25 cellular contexts compared by ENCODE assay signal in the genomic region with DNA sequence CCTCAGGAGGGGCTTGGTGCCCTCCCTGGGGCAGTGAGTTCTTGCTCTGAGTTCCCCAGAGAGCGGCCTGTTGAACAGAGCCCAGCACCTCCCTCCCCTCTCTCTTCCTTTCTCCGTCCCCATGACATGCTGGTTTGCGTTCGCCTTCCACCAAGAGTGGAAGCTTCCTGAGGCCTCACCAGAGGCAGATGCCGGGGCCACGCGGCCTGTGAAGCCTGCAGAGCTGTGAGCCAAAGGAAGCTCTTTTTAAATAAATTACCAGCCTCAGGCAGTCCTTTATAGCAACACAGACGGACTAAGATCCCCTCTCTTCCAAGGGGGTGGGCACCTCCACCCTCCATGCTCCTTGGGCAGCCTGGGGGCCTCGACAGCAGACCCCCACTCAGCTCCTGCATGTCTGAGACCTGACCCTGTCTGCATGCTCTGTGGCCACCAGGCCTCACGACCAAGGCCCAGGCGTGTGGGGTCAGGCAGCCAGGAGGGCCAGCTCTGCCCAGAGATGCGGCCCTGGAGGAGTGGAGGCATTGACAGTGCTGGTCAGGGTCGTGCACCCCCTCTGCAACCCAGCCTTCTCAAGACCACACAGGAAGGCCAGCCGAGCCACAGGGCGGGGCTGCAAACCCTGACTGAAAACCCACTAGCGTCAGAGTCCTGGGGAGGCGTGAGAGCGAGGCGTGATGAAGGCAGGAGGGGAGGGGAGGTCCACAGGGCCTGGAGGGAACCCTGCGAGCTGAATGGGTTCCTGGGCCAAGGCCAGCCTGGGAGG. TPM values are rescaled to one million over a fixed set of nuclear protein-coding genes. Genes with fewer than 3 reads are reported as not detected.
DNase-seq lines count a peak whose midpoint lies in the region; ATAC-seq and TF ChIP-seq lines count a peak whose summit lies in the region.
"Had no signal": no experiment of that assay in that cellular context is flagged by ENCODE, and none has a peak within 500 bp of the region (broad histone marks: within the 10 kb centered on the region; RNA-seq: fewer than 3 reads in every experiment).

No MANE protein-coding gene starts in this region.

- no peak for TF ChIP-seq CTCF in natural killer cell (IDR thresholded peaks at IDR 0.05)
- TF ChIP-seq CTCF in dorsolateral prefrontal cortex (IDR thresholded peaks at IDR 0.05 in 54 of 56, conservative IDR thresholded peaks at IDR 0.05 in 2 of 56; ENCODE audit: low read depth in 1 of 56, partially characterized antibody in 56 of 56): no peak

- ATAC-seq in natural killer cell (peak; percentile 45 to 90 (median 72)), esophagus mucosa (peak; percentile 16), sciatic nerve (peak; percentile 74)
- ATAC-seq in natural killer cell treated with Interleukin-12 subunit alpha and Interleukin-12 subunit beta and Interleukin-15 and Interleukin-18, amount 100 ng/mL, for 72 hours: no peak
- ATAC-seq in naive thymus-derived CD4-positive, alpha-beta T cell: peak; percentile 22
- ATAC-seq: A549, GM23338 had no signal

- peaks cover 8 to 21% of the 10 kb centered on the region in 2 donors for H3K27me3 Mint-ChIP-seq in natural killer cell (ENCODE audit: low read depth in 2 of 2)
- H3K27me3 Mint-ChIP-seq in natural killer cell treated with Interleukin-12 subunit alpha and Interleukin-12 subunit beta and Interleukin-15 and Interleukin-18, amount 100 ng/mL, for 72 hours: peaks cover 12 to 19% of the 10 kb centered on the region in 2 donors
- peaks cover 0 to 9% (median 0%) of the 10 kb centered on the region in 5 donors for H3K27me3 Mint-ChIP-seq in naive thymus-derived CD4-positive, alpha-beta T cell
- H3K27me3 Mint-ChIP-seq: CD4-positive, alpha-beta T cell had no signal

- no peaks in the 10 kb centered on the region for H3K27me3 ChIP-seq in naive thymus-derived CD4-positive, alpha-beta T cell (ENCODE audit: control insufficient read depth in 2 of 2, insufficient read depth in 2 of 2, low read length in 2 of 2)
- H3K27me3 ChIP-seq in dorsolateral prefrontal cortex: peaks cover 0 to 22% (median 0%) of the 10 kb centered on the region in 45 donors

- H3K4me1 Mint-ChIP-seq in natural killer cell: peaks cover 12 to 21% of the 10 kb centered on the region in 2 donors
- H3K4me1 Mint-ChIP-seq in natural killer cell treated with Interleukin-12 subunit alpha and Interleukin-12 subunit beta and Interleukin-15 and Interleukin-18, amount 100 ng/mL, for 72 hours (ENCODE audit: low read depth in 2 of 2): peaks cover 7 to 10% of the 10 kb centered on the region in 2 donors
- H3K4me1 Mint-ChIP-seq in naive thymus-derived CD4-positive, alpha-beta T cell: no peaks in the 10 kb centered on the region
- H3K4me1 Mint-ChIP-seq: CD8-positive, alpha-beta memory T cell had no signal

- CTCF ChIA-PET in naive thymus-derived CD4-positive, alpha-beta T cell (lab: Charles Lee): no interaction called here

- H3K4me3 Mint-ChIP-seq in natural killer cell: no peak overlapping the region
- no peak overlapping the region for H3K4me3 Mint-ChIP-seq in natural killer cell treated with Interleukin-12 subunit alpha and Interleukin-12 subunit beta and Interleukin-15 and Interleukin-18, amount 100 ng/mL, for 72 hours
- H3K4me3 Mint-ChIP-seq in naive thymus-derived CD4-positive, alpha-beta T cell: no peak overlapping the region
- H3K4me3 Mint-ChIP-seq: CD4-positive, alpha-beta T cell; CD8-positive, alpha-beta memory T cell; GM23338; HFFc6 had no signal

- H3K36me3 Mint-ChIP-seq in natural killer cell: no peaks in the 10 kb centered on the region
- H3K36me3 Mint-ChIP-seq in natural killer cell treated with Interleukin-12 subunit alpha and Interleukin-12 subunit beta and Interleukin-15 and Interleukin-18, amount 100 ng/mL, for 72 hours: no peaks in the 10 kb centered on the region
- no peaks in the 10 kb centered on the region for H3K36me3 Mint-ChIP-seq in naive thymus-derived CD4-positive, alpha-beta T cell
- H3K36me3 Mint-ChIP-seq: CD14-positive monocyte; CD8-positive, alpha-beta memory T cell had no signal

- no peak overlapping the region for H3K4me3 ChIP-seq in naive thymus-derived CD4-positive, alpha-beta T cell (ENCODE audit: low read length)
- no peak overlapping the region for H3K4me3 ChIP-seq in dorsolateral prefrontal cortex
- H3K4me3 ChIP-seq: A549; BLaER1 treated with 17β-estradiol and CSF1 and Interleukin-3, amounts not matched to agents 10 nM and 100 nM; GM23338; HAP-1 had no signal

- H3K9me3 ChIP-seq in naive thymus-derived CD4-positive, alpha-beta T cell (ENCODE audit: control insufficient read depth in 2 of 3, low read length in 3 of 3): no peaks in the 10 kb centered on the region
- H3K9me3 ChIP-seq: A549; BE2C; BLaER1 treated with 17β-estradiol and CSF1 and Interleukin-3, amounts not matched to agents 10 nM and 100 nM; HAP-1 had no signal

- H3K4me1 ChIP-seq in naive thymus-derived CD4-positive, alpha-beta T cell (ENCODE audit: control insufficient read depth in 2 of 2, insufficient read depth in 2 of 2, low read length in 2 of 2): no peaks in the 10 kb centered on the region
- H3K4me1 ChIP-seq: A549, BE2C, HAP-1 had no signal

- peak overlapping the region in 1 of 2 donors; percentile 38 for H3K27ac Mint-ChIP-seq in natural killer cell
- H3K27ac Mint-ChIP-seq in natural killer cell treated with Interleukin-12 subunit alpha and Interleukin-12 subunit beta and Interleukin-15 and Interleukin-18, amount 100 ng/mL, for 72 hours: no peak overlapping the region
- H3K27ac Mint-ChIP-seq in naive thymus-derived CD4-positive, alpha-beta T cell: no peak overlapping the region
- H3K27ac Mint-ChIP-seq: CD4-positive, alpha-beta T cell; GM23338; HFFc6 had no signal

- no peaks in the 10 kb centered on the region for H3K9me3 Mint-ChIP-seq in natural killer cell
- H3K9me3 Mint-ChIP-seq in natural killer cell treated with Interleukin-12 subunit alpha and Interleukin-12 subunit beta and Interleukin-15 and Interleukin-18, amount 100 ng/mL, for 72 hours: no peaks in the 10 kb centered on the region
- H3K9me3 Mint-ChIP-seq in naive thymus-derived CD4-positive, alpha-beta T cell: peaks cover 0 to 2% (median 0%) of the 10 kb centered on the region in 11 donors
- H3K9me3 Mint-ChIP-seq: CD4-positive, alpha-beta T cell; CD8-positive, alpha-beta memory T cell; GM23338 had no signal

- DNase-seq in natural killer cell (peak; percentile 27), sciatic nerve (ENCODE audit: low spot score) (no peak), dorsolateral prefrontal cortex (no peak), EL (no peak)
- DNase-seq in natural killer cell treated with Interleukin-12 subunit alpha and Interleukin-12 subunit beta and Interleukin-15 and Interleukin-18, amount 100 ng/mL, for 72 hours (ENCODE audit: low spot score): no peak
- no peak for DNase-seq in naive thymus-derived CD4-positive, alpha-beta T cell
- no peak for DNase-seq in effector CD4-positive, alpha-beta T cell
- DNase-seq: 8988T; ACHN; AML-193; BE2C; CD4-positive, alpha-beta T cell; CD8-positive, alpha-beta memory T cell; DMS 273 treated with DMSO at 0.1 percent for 48 hours; DMS79; GF-D8; HFFc6 had no signal

- no peak overlapping the region for H3K27ac ChIP-seq in naive thymus-derived CD4-positive, alpha-beta T cell (ENCODE audit: low read depth, low read length)
- peak overlapping the region in 4 of 59 donors; percentile 4 to 35 (median 24) for H3K27ac ChIP-seq in dorsolateral prefrontal cortex
- H3K27ac ChIP-seq: A549; BLaER1 treated with 17β-estradiol and CSF1 and Interleukin-3, amounts not matched to agents 10 nM and 100 nM had no signal

- no peaks in the 10 kb centered on the region for H3K36me3 ChIP-seq in naive thymus-derived CD4-positive, alpha-beta T cell (ENCODE audit: control insufficient read depth in 2 of 3, insufficient read depth in 3 of 3, low read length in 3 of 3)
- H3K36me3 ChIP-seq: BE2C; BLaER1 treated with 17β-estradiol and CSF1 and Interleukin-3, amounts not matched to agents 10 nM and 100 nM; HAP-1 had no signal

- intact Hi-C loops in natural killer cell (cut with micrococcal nuclease): no loop called here
- intact Hi-C loops in naive thymus-derived CD4-positive, alpha-beta T cell (cut with micrococcal nuclease): no loop called here
- intact Hi-C loops in sciatic nerve (cut with DNase I): no loop called here
- intact Hi-C loops in dorsolateral prefrontal cortex (cut with DNase I): no loop called here

- POLR2A ChIA-PET in naive thymus-derived CD4-positive, alpha-beta T cell (lab: Charles Lee): no interaction called here

RNA-seq across cellular contexts. Expression of a gene that starts 54.6 kb away (rescaled TPM):
- total RNA-seq in natural killer cell (not detected), esophagus mucosa (not detected), sciatic nerve (0.13 TPM), dorsolateral prefrontal cortex (10 to 100 TPM; 11.7 to 48.6 (median 31.6) TPM)
- total RNA-seq in natural killer cell treated with Interleukin-12 subunit alpha and Interleukin-12 subunit beta and Interleukin-15 and Interleukin-18, amount 100 ng/mL, for 72 hours: not detected
- total RNA-seq in naive thymus-derived CD4-positive, alpha-beta T cell: not detected
- not detected for polyA plus RNA-seq in naive thymus-derived CD4-positive, alpha-beta T cell
- total RNA-seq: CD4-positive, alpha-beta T cell; CD8-positive, alpha-beta memory T cell; G401; H4; HFFc6 had no signal
- polyA plus RNA-seq: A549; CD14-positive monocyte; CD8-positive, alpha-beta memory T cell had no signal

Comparison
In these comparisons a context has a peak if more than half of its experiments do, and no peak if none do; other contexts are left out.
1. ATAC-seq: peak in natural killer cell (3 of 3), esophagus mucosa (single experiment), naive thymus-derived CD4-positive, alpha-beta T cell (single experiment) and sciatic nerve (single experiment); none in natural killer cell treated with Interleukin-12 subunit alpha and Interleukin-12 subunit beta and Interleukin-15 and Interleukin-18, amount 100 ng/mL, for 72 hours (0 of 2).
2. RNA of a gene that starts 54.6 kb away (total RNA-seq): 11.7 to 48.6 TPM in dorsolateral prefrontal cortex; 0.13 TPM in sciatic nerve (single experiment), not detected in esophagus mucosa (single experiment), not detected in natural killer cell, not detected in natural killer cell treated with Interleukin-12 subunit alpha and Interleukin-12 subunit beta and Interleukin-15 and Interleukin-18, amount 100 ng/mL, for 72 hours and not detected in naive thymus-derived CD4-positive, alpha-beta T cell; every median in the first group is over 10 times any median in the second.